ENCODE assay signal across 24 cellular contexts in the genomic region with DNA sequence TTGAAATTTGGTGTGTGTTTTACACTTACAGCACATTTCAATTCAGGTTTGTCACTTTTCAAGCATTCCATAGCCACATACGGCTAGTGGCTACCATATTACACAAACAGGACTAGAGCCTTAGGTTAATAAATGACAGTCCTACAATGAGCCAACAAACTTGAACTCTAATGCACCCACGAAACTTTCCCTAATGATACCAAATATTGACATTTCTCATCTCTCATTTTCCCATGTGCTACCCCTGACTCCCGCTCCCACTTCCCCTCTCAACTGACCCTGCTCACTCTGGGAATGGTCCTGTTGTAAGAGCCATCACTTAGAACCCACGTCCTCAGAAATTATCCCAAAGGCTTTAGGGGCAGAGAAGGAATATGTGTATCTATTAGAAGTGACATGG. TPM values are rescaled to one million over a fixed set of nuclear protein-coding genes. Genes with fewer than 3 reads are reported as not detected.
"Had no signal": no experiment of that assay in that cellular context is flagged by ENCODE, and none has a peak within 500 bp of the region (broad histone marks: within the 10 kb centered on the region; RNA-seq: fewer than 3 reads in every experiment).

No MANE protein-coding gene starts in this region.

- H3K9me3 ChIP-seq: breast epithelium, gastroesophageal sphincter, left ventricle myocardium inferior, right atrium auricular region, transverse colon had no signal

- H3K27me3 Mint-ChIP-seq: memory B cell; naive thymus-derived CD8-positive, alpha-beta T cell had no signal

- DNase-seq: activated CD4-positive, alpha-beta T cell treated with anti-CD3 and anti-CD28 coated beads, Interleukin-2, amount 10 ng/mL, durations not matched to agents 24 days and 14 days; activated CD4-positive, CD25-positive, alpha-beta regulatory T cell; activated CD8-positive, alpha-beta memory T cell treated with anti-CD3 and anti-CD28 coated beads, Interleukin-2, amount 50 U/mL, for 48 hours; activated CD8-positive, alpha-beta T cell treated with anti-CD3 and anti-CD28 coated beads, Interleukin-2, amount 10 ng/mL, durations not matched to agents 7 days and 5 days; activated naive CD8-positive, alpha-beta T cell treated with anti-CD3 and anti-CD28 coated beads for 36 hours; amygdala; heart right ventricle; left ventricle myocardium inferior; naive thymus-derived CD8-positive, alpha-beta T cell; posterior cingulate gyrus; stimulated activated CD4-positive, alpha-beta T cell treated with anti-CD3 and anti-CD28 coated beads, Interleukin-15, amount 100 ng/mL, for 24 hours; stimulated activated CD4-positive, alpha-beta T cell treated with anti-CD3 and anti-CD28 coated beads, Interleukin-4, amount 100 ng/mL, for 24 hours; stimulated activated naive CD4-positive, alpha-beta T cell treated with Interleukin-2 at 50 U/mL for 16 hours; substantia nigra; T-helper 2 cell; transverse colon had no signal

- H3K4me3 Mint-ChIP-seq: activated CD4-positive, alpha-beta T cell treated with anti-CD3 and anti-CD28 coated beads, Interleukin-2, amount 10 ng/mL, durations not matched to agents 24 days and 14 days; activated CD8-positive, alpha-beta T cell treated with anti-CD3 and anti-CD28 coated beads, Interleukin-2, amount 10 ng/mL, durations not matched to agents 7 days and 5 days; activated naive CD8-positive, alpha-beta T cell treated with anti-CD3 and anti-CD28 coated beads for 36 hours; memory B cell; naive thymus-derived CD8-positive, alpha-beta T cell had no signal

- H3K27me3 ChIP-seq: breast epithelium, gastroesophageal sphincter, heart right ventricle, right atrium auricular region, transverse colon had no signal

- H3K4me3 ChIP-seq: breast epithelium, gastroesophageal sphincter, heart right ventricle, left ventricle myocardium inferior, right atrium auricular region, skin epidermis, transverse colon had no signal

- H3K4me1 ChIP-seq: breast epithelium, gastroesophageal sphincter, left ventricle myocardium inferior, right atrium auricular region had no signal

- H3K27ac ChIP-seq: breast epithelium, epithelial cell of prostate, gastroesophageal sphincter, left ventricle myocardium inferior, right atrium auricular region, transverse colon had no signal

- ATAC-seq: activated CD8-positive, alpha-beta T cell treated with anti-CD3 and anti-CD28 coated beads, Interleukin-2, amount 10 ng/mL, durations not matched to agents 7 days and 5 days; gastroesophageal sphincter; heart right ventricle; naive thymus-derived CD8-positive, alpha-beta T cell had no signal

- H3K36me3 ChIP-seq: breast epithelium, gastroesophageal sphincter, heart right ventricle, left ventricle myocardium inferior, right atrium auricular region, transverse colon had no signal

- H3K27ac Mint-ChIP-seq: activated CD4-positive, alpha-beta T cell treated with anti-CD3 and anti-CD28 coated beads, Interleukin-2, amount 10 ng/mL, durations not matched to agents 24 days and 14 days; activated CD8-positive, alpha-beta T cell treated with anti-CD3 and anti-CD28 coated beads, Interleukin-2, amount 10 ng/mL, durations not matched to agents 7 days and 5 days; activated naive CD8-positive, alpha-beta T cell treated with anti-CD3 and anti-CD28 coated beads for 36 hours; memory B cell; naive thymus-derived CD8-positive, alpha-beta T cell had no signal

RNA-seq across cellular contexts. Expression of a gene that starts 4.9 kb away (rescaled TPM):
- total RNA-seq: activated CD4-positive, alpha-beta T cell treated with anti-CD3 and anti-CD28 coated beads, Interleukin-2, amount 10 ng/mL, durations not matched to agents 24 days and 14 days; chondrocyte; dermis microvascular lymphatic vessel endothelial cell; left ventricle myocardium inferior had no signal
